Comparison of ENCODE assay signal across 8 cellular contexts in genomic region chr7:155206286-155207020, GRCh38.
DNase-seq lines count a peak whose midpoint lies in the region; ATAC-seq and TF ChIP-seq lines count a peak whose summit lies in the region.

No MANE protein-coding gene starts in this region.

- intact Hi-C loops in CD4-positive, alpha-beta T cell (cut with DNase I, micrococcal nuclease), result loop anchor here (1.0 to 10.0 kb wide), 5 partner anchors 90 to 438 kb away; partner anchors contain the start of gene RBM33 (in 1 of the 2)
- intact Hi-C loops in activated CD4-positive, alpha-beta memory T cell treated with anti-CD3 and anti-CD28 coated beads for 36 hours (cut with micrococcal nuclease), result loop anchor here (1.0 to 5.0 kb wide), 3 partner anchors 11 to 1686 kb away; partner anchors contain the start of gene LMBR1
- intact Hi-C loops in testis (cut with DNase I; ENCODE audit: low total_unique reads), result no loop called here

- no peaks in the 10 kb centered on the region for H3K27me3 Mint-ChIP-seq in CD4-positive, alpha-beta T cell
- H3K27me3 Mint-ChIP-seq in activated CD4-positive, alpha-beta memory T cell treated with anti-CD3 and anti-CD28 coated beads for 36 hours, result no peaks in the 10 kb centered on the region
- H3K27me3 Mint-ChIP-seq in endothelial cell (ENCODE audit: unreplicated experiment) (peaks cover 10% of the 10 kb centered on the region), neural progenitor cell (ENCODE audit: insufficient read depth, low read depth) (peaks cover 16% of the 10 kb centered on the region)

- no peak overlapping the region for H2AFZ ChIP-seq in neural progenitor cell (replicated peaks)

- H4K20me1 ChIP-seq in neural progenitor cell (ENCODE audit: low read depth), result no peaks in the 10 kb centered on the region

- peak in 9 of 10 experiments; percentile 18 to 47 (median 36) for DNase-seq in CD4-positive, alpha-beta T cell
- DNase-seq in LHCN-M2 (ENCODE audit: low read depth) (peak; percentile 78), endothelial cell (ENCODE audit: low spot score) (no peak), neural progenitor cell (ENCODE audit: low spot score) (no peak), testis (peak; percentile 50)
- peak; percentile 88 for DNase-seq in activated CD4-positive, alpha-beta memory T cell treated with anti-CD3 and anti-CD28 coated beads for 36 hours

- H3K36me3 Mint-ChIP-seq in CD4-positive, alpha-beta T cell (ENCODE audit: low read depth), result no peaks in the 10 kb centered on the region
- H3K36me3 Mint-ChIP-seq in activated CD4-positive, alpha-beta memory T cell treated with anti-CD3 and anti-CD28 coated beads for 36 hours, result peaks cover 3% of the 10 kb centered on the region
- H3K36me3 Mint-ChIP-seq in endothelial cell (ENCODE audit: low read depth, unreplicated experiment) (peaks cover 10% of the 10 kb centered on the region), neural progenitor cell (peaks cover 2% of the 10 kb centered on the region)

- no peaks in the 10 kb centered on the region for H3K79me2 ChIP-seq in neural progenitor cell (ENCODE audit: low read depth)

- no peak for ATAC-seq in CD4-positive, alpha-beta T cell (ENCODE audit: poor library complexity)
- ATAC-seq in GM21447 (IDR thresholded peaks at IDR 0.05; ENCODE audit: unreplicated experiment) (peak; percentile 43), HG03135 (IDR thresholded peaks at IDR 0.05; ENCODE audit: unreplicated experiment) (no peak)

- 27 to 38% methylated on average over 21 of the region's 21 CpGs for WGBS in testis, 2 donors

- CTCF ChIA-PET in CD4-positive, alpha-beta T cell (lab: Charles Lee), result interaction anchor here (1.7 kb wide), 1 partner anchor 138 kb away, joined by 9 read pairs; no protein-coding TSS in a partner anchor
- CTCF ChIA-PET in activated CD4-positive, alpha-beta memory T cell treated with anti-CD3 and anti-CD28 coated beads for 36 hours (lab: Charles Lee), result interaction anchor here (1.0 to 3.2 kb wide), 4 partner anchors 16 to 138 kb away, joined by 3 to 28 read pairs (median 20); partner anchors contain the start of gene INSIG1

- peak overlapping the region; percentile 93 for H3K27ac Mint-ChIP-seq in CD4-positive, alpha-beta T cell
- peak overlapping the region; percentile 100 for H3K27ac Mint-ChIP-seq in activated CD4-positive, alpha-beta memory T cell treated with anti-CD3 and anti-CD28 coated beads for 36 hours
- H3K27ac Mint-ChIP-seq in endothelial cell (ENCODE audit: unreplicated experiment) (peak overlapping the region; percentile 73), neural progenitor cell (peak overlapping the region; percentile 54)

- no peak overlapping the region for H3K9ac ChIP-seq in neural progenitor cell

- H3F3A ChIP-seq in neural progenitor cell (ENCODE audit: low read depth), result no peaks in the 10 kb centered on the region

- no peaks in the 10 kb centered on the region for H3K36me3 ChIP-seq in neural progenitor cell
- H3K36me3 ChIP-seq in testis (ENCODE audit: low read depth, missing control alignments), result no peaks in the 10 kb centered on the region

- TF ChIP-seq POLR2A in testis (IDR thresholded peaks at IDR 0.05), result no peak

- H3K4me3 ChIP-seq in neural progenitor cell (no peak overlapping the region), testis (peak overlapping the region in 1 of 2 donors; percentile 38)

- peak overlapping the region; percentile 91 for H3K4me3 Mint-ChIP-seq in CD4-positive, alpha-beta T cell
- peak overlapping the region; percentile 75 for H3K4me3 Mint-ChIP-seq in activated CD4-positive, alpha-beta memory T cell treated with anti-CD3 and anti-CD28 coated beads for 36 hours
- H3K4me3 Mint-ChIP-seq in endothelial cell (ENCODE audit: unreplicated experiment) (no peak overlapping the region), neural progenitor cell (peak overlapping the region; percentile 3)

- POLR2A ChIA-PET in CD4-positive, alpha-beta T cell (lab: Charles Lee), result interaction anchor here (1.9 to 3.4 kb wide), 2 partner anchors 91 to 138 kb away, joined by 8 to 114 read pairs; partner anchors contain the start of gene INSIG1
- POLR2A ChIA-PET in activated CD4-positive, alpha-beta memory T cell treated with anti-CD3 and anti-CD28 coated beads for 36 hours (lab: Charles Lee), result interaction anchor here (0.7 to 4.5 kb wide), 6 partner anchors 11 to 438 kb away, joined by 3 to 111 read pairs (median 4); partner anchors contain the start of genes INSIG1 and RBM33

- no peak for TF ChIP-seq CTCF in CD4-positive, alpha-beta T cell (IDR thresholded peaks at IDR 0.05)
- TF ChIP-seq CTCF in endothelial cell (IDR thresholded peaks at IDR 0.05; ENCODE audit: unreplicated experiment), result no peak
- TF ChIP-seq CTCF in neural progenitor cell (IDR thresholded peaks at IDR 0.05), result no peak
- no peak for TF ChIP-seq CTCF in testis (IDR thresholded peaks at IDR 0.05)

- no peak overlapping the region for H3K4me2 ChIP-seq in neural progenitor cell

- no peaks in the 10 kb centered on the region for H3K9me3 Mint-ChIP-seq in CD4-positive, alpha-beta T cell
- peaks cover 5% of the 10 kb centered on the region for H3K9me3 Mint-ChIP-seq in activated CD4-positive, alpha-beta memory T cell treated with anti-CD3 and anti-CD28 coated beads for 36 hours
- H3K9me3 Mint-ChIP-seq in endothelial cell (ENCODE audit: unreplicated experiment) (no peaks in the 10 kb centered on the region), neural progenitor cell (peaks cover 18% of the 10 kb centered on the region)

- no peaks in the 10 kb centered on the region for H3K9me3 ChIP-seq in CD4-positive, alpha-beta T cell (ENCODE audit: control insufficient read depth, low read length)
- H3K9me3 ChIP-seq in neural progenitor cell (ENCODE audit: low read depth) (no peaks in the 10 kb centered on the region), testis (no peaks in the 10 kb centered on the region)

- peaks cover 22% of the 10 kb centered on the region for H3K4me1 Mint-ChIP-seq in CD4-positive, alpha-beta T cell (ENCODE audit: low read depth)
- H3K4me1 Mint-ChIP-seq in activated CD4-positive, alpha-beta memory T cell treated with anti-CD3 and anti-CD28 coated beads for 36 hours (ENCODE audit: low read depth), result peaks cover 46% of the 10 kb centered on the region
- H3K4me1 Mint-ChIP-seq in endothelial cell (ENCODE audit: unreplicated experiment) (peaks cover 10% of the 10 kb centered on the region), neural progenitor cell (peaks cover 19% of the 10 kb centered on the region)

- no peaks in the 10 kb centered on the region for H3K27me3 ChIP-seq in CD4-positive, alpha-beta T cell (ENCODE audit: control insufficient read depth, insufficient read depth, low read length)
- no peaks in the 10 kb centered on the region for H3K27me3 ChIP-seq in neural progenitor cell
- no peaks in the 10 kb centered on the region for H3K27me3 ChIP-seq in testis

- no peaks in the 10 kb centered on the region for H3K4me1 ChIP-seq in neural progenitor cell
- H3K4me1 ChIP-seq in testis, result no peaks in the 10 kb centered on the region

- no peak overlapping the region for H3K27ac ChIP-seq in CD4-positive, alpha-beta T cell (ENCODE audit: low read depth, low read length)
- no peak overlapping the region for H3K27ac ChIP-seq in neural progenitor cell
- H3K27ac ChIP-seq in testis, result peak overlapping the region in 1 of 2 donors; percentile 53

Comparison
In these comparisons a context has a peak if more than half of its experiments do, and no peak if none do; other contexts are left out.
1. DNase-seq: peak in CD4-positive, alpha-beta T cell (9 of 10), LHCN-M2 (single experiment), activated CD4-positive, alpha-beta memory T cell treated with anti-CD3 and anti-CD28 coated beads for 36 hours (single experiment) and testis (single experiment); none in endothelial cell (single experiment) and neural progenitor cell (single experiment).
2. Peak in every context shown above with its lines, with median percentiles within 50 percentile points of each other: H3K27ac Mint-ChIP-seq.